ENCODE assay signal across 8 cellular contexts in genomic region chr7:78019457-78020130, GRCh38.
DNase-seq lines count a peak whose midpoint lies in the region; ATAC-seq and TF ChIP-seq lines count a peak whose summit lies in the region.

No MANE protein-coding gene starts in this region.

- peaks cover 4% of the 10 kb centered on the region for H3K27me3 Mint-ChIP-seq in nephron progenitor cell (ENCODE audit: low read depth, poor library complexity)

- no peaks in the 10 kb centered on the region for H3K36me3 ChIP-seq in DOHH2 (ENCODE audit: control insufficient read depth, low read length)
- no peaks in the 10 kb centered on the region for H3K36me3 ChIP-seq in Peyer's patch

- peaks cover 12% of the 10 kb centered on the region for H3K4me1 ChIP-seq in DOHH2 (ENCODE audit: control insufficient read depth, low read length)
- H3K4me1 ChIP-seq in Peyer's patch: peaks cover 5 to 14% (median 7%) of the 10 kb centered on the region in 4 donors

- no peaks in the 10 kb centered on the region for H3K9me2 ChIP-seq in DOHH2 (replicated peaks; ENCODE audit: control insufficient read depth, low read length)

- H3K79me2 ChIP-seq in DOHH2 (ENCODE audit: control insufficient read depth, low read length): no peaks in the 10 kb centered on the region

- H3K9me3 Mint-ChIP-seq in nephron progenitor cell: no peaks in the 10 kb centered on the region

- peaks cover 24% of the 10 kb centered on the region for H3K4me1 Mint-ChIP-seq in nephron progenitor cell

- TF ChIP-seq CTCF in DOHH2 (IDR thresholded peaks at IDR 0.05; ENCODE audit: low read depth, low read length, poor library complexity, severe bottlenecking): no peak
- TF ChIP-seq CTCF in Peyer's patch (IDR thresholded peaks at IDR 0.05): peak in 3 of 6 experiments; percentile 11 to 26 (median 20)
- no peak for TF ChIP-seq CTCF in nephron progenitor cell (IDR thresholded peaks at IDR 0.05)

- no peaks in the 10 kb centered on the region for H4K20me1 ChIP-seq in DOHH2 (ENCODE audit: control insufficient read depth, insufficient read depth, low read depth, low read length)

- H3K27me3 ChIP-seq in DOHH2 (ENCODE audit: control insufficient read depth, low read length) (peaks cover 52% of the 10 kb centered on the region), Peyer's patch (no peaks in the 10 kb centered on the region)

- ATAC-seq in GM21825 (IDR thresholded peaks at IDR 0.05; ENCODE audit: unreplicated experiment): peak; percentile 84

- peak overlapping the region; percentile 93 for H3K27ac Mint-ChIP-seq in nephron progenitor cell

- H3K4me3 Mint-ChIP-seq in nephron progenitor cell: peak overlapping the region; percentile 87

- peak overlapping the region; percentile 81 for H3K4me2 ChIP-seq in DOHH2 (ENCODE audit: low read length)

- H3F3A ChIP-seq in DOHH2 (ENCODE audit: control insufficient read depth, insufficient read depth): peaks cover 10% of the 10 kb centered on the region

- H3K9me3 ChIP-seq in DOHH2 (ENCODE audit: control insufficient read depth, insufficient read depth, low read length) (no peaks in the 10 kb centered on the region), Peyer's patch (no peaks in the 10 kb centered on the region)

- no peak overlapping the region for H3K27ac ChIP-seq in DOHH2 (ENCODE audit: low read depth, low read length)
- peak overlapping the region; percentile 82 to 96 (median 92) for H3K27ac ChIP-seq in Peyer's patch

- peak overlapping the region; percentile 78 for H3K4me3 ChIP-seq in DOHH2 (ENCODE audit: low read length)
- H3K4me3 ChIP-seq in Jurkat, Clone E6-1 (ENCODE audit: low read length): peak overlapping the region; percentile 65
- H3K4me3 ChIP-seq in Peyer's patch: peak overlapping the region; percentile 55 to 65 (median 61)

- TF ChIP-seq POLR2A in Peyer's patch (IDR thresholded peaks at IDR 0.05): peak; percentile 53 to 73

- DNase-seq in Jurkat, Clone E6-1 (ENCODE audit: low read depth, low spot score): peak; percentile 49
- DNase-seq in Peyer's patch: peak; percentile 76 to 95 (median 91)
- DNase-seq in activated effector memory CD4-positive, alpha-beta T cell treated with Interleukin-2 at 50 U/mL for 16 hours: peak; percentile 41
- peak; percentile 79 for DNase-seq in fibroblast of the conjunctiva (ENCODE audit: low read depth)
- peak; percentile 80 for DNase-seq in nephron progenitor cell
- peak; percentile 79 for DNase-seq in superior temporal gyrus (ENCODE audit: extremely low spot score)

- H3K36me3 Mint-ChIP-seq in nephron progenitor cell (ENCODE audit: low read depth): no peaks in the 10 kb centered on the region

Comparison
In these comparisons a context has a peak if more than half of its experiments do, and no peak if none do; other contexts are left out.
1. DNase-seq: peak in every context shown above with its lines; median percentile 91 in Peyer's patch; 80 in nephron progenitor cell; 79 in fibroblast of the conjunctiva; 79 in superior temporal gyrus; 49 in Jurkat, Clone E6-1; 41 in activated effector memory CD4-positive, alpha-beta T cell treated with Interleukin-2 at 50 U/mL for 16 hours.